ENCODE assay signal across 8 cellular contexts in the genomic region with DNA sequence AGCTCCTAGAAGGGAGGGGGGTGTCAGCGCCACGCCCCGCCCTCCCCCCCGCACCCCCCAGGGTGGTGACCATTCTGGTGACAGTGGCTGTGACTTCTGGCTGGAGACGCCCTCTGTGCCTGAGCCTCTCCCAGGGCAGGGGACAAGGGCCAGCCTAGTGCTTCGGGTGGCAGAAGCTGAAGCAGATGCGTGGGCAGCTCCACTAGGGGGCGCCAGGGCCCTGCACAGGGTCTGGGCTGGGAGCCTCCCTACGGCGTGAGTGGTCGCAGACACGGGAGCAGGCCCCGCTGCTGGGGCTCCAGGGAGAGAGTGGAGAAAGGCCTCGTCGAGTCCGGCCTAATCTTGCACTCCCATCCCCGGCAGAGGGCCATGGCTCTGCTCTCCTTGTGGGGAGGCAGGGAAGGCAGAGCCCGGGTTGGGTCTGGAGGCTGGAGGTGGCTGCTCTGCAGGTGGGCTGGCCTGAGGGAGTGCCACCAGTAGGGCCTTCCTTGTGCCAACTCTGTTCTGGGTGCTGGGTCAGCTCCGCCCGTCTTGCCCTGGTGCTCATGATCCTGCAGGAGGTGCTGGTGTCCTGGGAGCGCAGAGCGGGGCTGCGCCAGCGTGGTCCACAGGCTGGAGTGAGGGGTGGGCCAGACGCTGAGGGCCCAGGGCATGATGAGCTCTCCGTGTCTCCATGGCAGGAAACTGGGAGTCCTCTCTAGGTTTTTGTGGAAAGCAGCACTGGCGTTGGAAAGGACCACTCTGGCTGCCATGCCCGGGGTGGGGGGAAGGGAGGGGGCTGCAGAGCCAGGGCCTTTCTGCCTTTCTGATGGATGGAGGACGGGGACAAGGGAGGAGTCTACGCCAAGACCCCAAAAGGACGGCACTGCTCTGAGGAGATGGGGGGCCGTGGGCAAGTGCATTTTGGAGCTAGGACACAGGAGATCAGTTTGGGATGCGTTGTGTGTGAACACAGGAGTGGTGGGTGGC. TPM values are rescaled to one million over a fixed set of nuclear protein-coding genes. Genes with fewer than 3 reads are reported as not detected.
DNase-seq lines count a peak whose midpoint lies in the region; TF ChIP-seq lines count a peak whose summit lies in the region.

No MANE protein-coding gene starts in this region.

- no peaks in the 10 kb centered on the region for H3K9me2 ChIP-seq in SK-N-SH

- TF ChIP-seq EP300 in SK-N-SH (IDR thresholded peaks at IDR 0.05; ENCODE audit: borderline replicate concordance in 1 of 2, low read depth in 1 of 2, low read length in 1 of 2) = no peak

- peaks cover 36% of the 10 kb centered on the region for H3K79me2 ChIP-seq in SK-N-SH (ENCODE audit: insufficient read depth)

- peak overlapping the region in 9 of 11 experiments; percentile 96 to 100 (median 99); a peak in 14 of 22 replicates for H3K4me2 ChIP-seq in BLaER1 treated with 17β-estradiol and CSF1 and Interleukin-3, amounts not matched to agents 10 nM and 100 nM
- peak overlapping the region; percentile 99 for H3K4me2 ChIP-seq in SK-N-SH

- H3F3A ChIP-seq in SK-N-SH (replicated peaks; ENCODE audit: insufficient read depth) = peaks cover 32% of the 10 kb centered on the region

- no peak overlapping the region for H2AFZ ChIP-seq in SK-N-SH (ENCODE audit: low read depth)

- CTCF ChIA-PET in SK-N-SH (lab: Yijun Ruan, JAX) = interaction anchor here (0.6 to 35.7 kb wide), 53 partner anchors 10 to 471 kb away, joined by 3 to 1216 read pairs (median 5); partner anchors contain the start of genes ANAPC11, ARHGDIA, ARL16 and ASPSCR1

- TF ChIP-seq RAD21 in SK-N-SH (IDR thresholded peaks at IDR 0.05; ENCODE audit: low read length) = peak; percentile 51

- H3K4me3 ChIP-seq in BLaER1 treated with 17β-estradiol and CSF1 and Interleukin-3, amounts not matched to agents 10 nM and 100 nM = no peak overlapping the region
- H3K4me3 ChIP-seq in SK-N-SH (ENCODE audit: low read depth in 2 of 2, low read length in 1 of 2) = no peak overlapping the region; a peak in 1 of 4 replicates
- no peak overlapping the region for H3K4me3 ChIP-seq in right atrium auricular region

- H3K9ac ChIP-seq in BLaER1 treated with 17β-estradiol and CSF1 and Interleukin-3, amounts not matched to agents 10 nM and 100 nM = no peak overlapping the region
- H3K9ac ChIP-seq in SK-N-SH = no peak overlapping the region

- TF ChIP-seq CTCF in SK-N-SH (IDR thresholded peaks at IDR 0.05) (peak; percentile 87), right atrium auricular region (IDR thresholded peaks at IDR 0.05) (peak; percentile 45 to 72)

- 81% methylated on average over 26 of the region's 33 CpGs for WGBS in SK-N-SH (ENCODE audit: low lambda C conversion rate)

- peaks cover 20 to 78% (median 50%) of the 10 kb centered on the region in 11 experiments; a peak in 21 of 22 replicates for H4K20me1 ChIP-seq in BLaER1 treated with 17β-estradiol and CSF1 and Interleukin-3, amounts not matched to agents 10 nM and 100 nM
- peaks cover 17% of the 10 kb centered on the region for H4K20me1 ChIP-seq in SK-N-SH (ENCODE audit: insufficient read depth)

- H3K4me1 ChIP-seq in BLaER1 treated with 17β-estradiol and CSF1 and Interleukin-3, amounts not matched to agents 10 nM and 100 nM = peaks cover 18 to 48% (median 39%) of the 10 kb centered on the region in 10 experiments
- peaks cover 18 to 36% of the 10 kb centered on the region in 2 experiments; a peak in 3 of 4 replicates for H3K4me1 ChIP-seq in SK-N-SH (ENCODE audit: control insufficient read depth in 1 of 2, insufficient read depth in 2 of 2, low read depth in 1 of 2, low read length in 1 of 2)
- H3K4me1 ChIP-seq in right atrium auricular region = peaks cover 0 to 28% of the 10 kb centered on the region in 2 donors

- H3K27ac ChIP-seq in BLaER1 treated with 17β-estradiol and CSF1 and Interleukin-3, amounts not matched to agents 10 nM and 100 nM = no peak overlapping the region
- peak overlapping the region in 1 of 2 experiments; percentile 11; a peak in 1 of 4 replicates for H3K27ac ChIP-seq in SK-N-SH (ENCODE audit: low read depth in 2 of 2, low read length in 1 of 2)
- H3K27ac ChIP-seq in right atrium auricular region = no peak overlapping the region

- H3K27me3 ChIP-seq in BLaER1 treated with 17β-estradiol and CSF1 and Interleukin-3, amounts not matched to agents 10 nM and 100 nM = peaks cover 0 to 4% (median 0%) of the 10 kb centered on the region in 11 experiments; a peak in 2 of 22 replicates
- H3K27me3 ChIP-seq in SK-N-SH (ENCODE audit: insufficient read depth) = no peaks in the 10 kb centered on the region
- H3K27me3 ChIP-seq in right atrium auricular region = no peaks in the 10 kb centered on the region

- H3K9me3 ChIP-seq in BLaER1 treated with 17β-estradiol and CSF1 and Interleukin-3, amounts not matched to agents 10 nM and 100 nM (replicated peaks in 1 of 11) = no peaks in the 10 kb centered on the region
- H3K9me3 ChIP-seq in SK-N-SH = no peaks in the 10 kb centered on the region
- H3K9me3 ChIP-seq in right atrium auricular region = no peaks in the 10 kb centered on the region

- H3K36me3 ChIP-seq in BLaER1 treated with 17β-estradiol and CSF1 and Interleukin-3, amounts not matched to agents 10 nM and 100 nM = peaks cover 10 to 30% (median 17%) of the 10 kb centered on the region in 11 experiments; a peak in 20 of 22 replicates
- H3K36me3 ChIP-seq in SK-N-SH (replicated peaks in 1 of 2; ENCODE audit: control insufficient read depth in 1 of 2, insufficient read depth in 2 of 2, low read length in 1 of 2) = peaks cover 7 to 23% of the 10 kb centered on the region in 2 experiments
- peaks cover 11% of the 10 kb centered on the region for H3K36me3 ChIP-seq in right atrium auricular region

- DNase-seq in HT-29 (ENCODE audit: low spot score) (peak; percentile 48), SK-N-SH (peak; percentile 88), right atrium auricular region (ENCODE audit: low spot score) (no peak), NCI-H2107 (lab: John Stamatoyannopoulos, UW) (no peak), A172 (ENCODE audit: low spot score) (no peak)
- DNase-seq in activated naive CD4-positive, alpha-beta T cell treated with Interleukin-2 at 50 U/mL for 16 hours = peak; percentile 67
- DNase-seq in stimulated activated CD4-positive, alpha-beta T cell treated with anti-CD3 and anti-CD28 coated beads, Interleukin-4, amount 100 ng/mL, for 24 hours = peak; percentile 64

- POLR2A ChIA-PET in SK-N-SH (lab: Yijun Ruan, JAX) = interaction anchor here (0.6 to 4.2 kb wide), 11 partner anchors 11 to 104 kb away, joined by 3 to 41 read pairs (median 5); partner anchors contain the start of genes ASPSCR1, FASN, NOTUM and RAC3

TF ChIP-seq in SK-N-SH, 30 proteins besides CTCF, POLR2A, EP300 and RAD21:
- TF ChIP-seq IRF3 (IDR thresholded peaks at IDR 0.05; ENCODE audit: low read depth, low read length) = no peak
- TF ChIP-seq FOXJ3 (CRISPR knock-in tag; IDR thresholded peaks at IDR 0.05) = no peak
- no peak for TF ChIP-seq TAF1 (IDR thresholded peaks at IDR 0.05; ENCODE audit: borderline replicate concordance, low read depth, low read length)
- TF ChIP-seq SMC3 (IDR thresholded peaks at IDR 0.05; ENCODE audit: low read depth, low read length) = peak; percentile 49

RNA-seq across cellular contexts. Expression of gene CENPX, which starts 2.5 kb away (rescaled TPM):
- 297 and 339 TPM in 2 replicates for total RNA-seq in HT-29 (2014; rRNA removed; shearing (Covaris generic))
- 247 and 255 TPM in 2 replicates for polyA plus RNA-seq in SK-N-SH (2012; rRNA removed)
- 145 and 202 TPM in 2 replicates for polyA plus RNA-seq in SK-N-SH (2012; cell fraction: cytosol; rRNA removed)
- 332 and 419 TPM in 2 replicates for polyA plus RNA-seq in SK-N-SH (2012; cell fraction: nucleus; rRNA removed)
- total RNA-seq in right atrium auricular region = 10 to 100 TPM; 36.5 to 47.6 TPM
- 155 and 163 TPM in 2 replicates for total RNA-seq in A172 (2014; rRNA removed; shearing (Covaris generic))

RNA-seq across cellular contexts. Expression of gene LRRC45, which starts 2.9 kb away (rescaled TPM):
- total RNA-seq in HT-29 (2014; rRNA removed; shearing (Covaris generic)) = 83.2 and 88.4 TPM in 2 replicates
- polyA plus RNA-seq in SK-N-SH (2012; rRNA removed) = 30.3 and 31.5 TPM in 2 replicates
- 9.3 and 14.9 TPM in 2 replicates for polyA plus RNA-seq in SK-N-SH (2012; cell fraction: cytosol; rRNA removed)
- 125 and 148 TPM in 2 replicates for polyA plus RNA-seq in SK-N-SH (2012; cell fraction: nucleus; rRNA removed)
- total RNA-seq in right atrium auricular region = 1 to 10 TPM; 4.7 to 4.9 TPM
- total RNA-seq in A172 (2014; rRNA removed; shearing (Covaris generic)) = 28.0 and 38.0 TPM in 2 replicates

RNA-seq across cellular contexts. Expression of gene RAC3, which starts 11.3 kb away (rescaled TPM):
- 68.7 and 71.3 TPM in 2 replicates for total RNA-seq in HT-29 (2014; rRNA removed; shearing (Covaris generic))
- polyA plus RNA-seq in SK-N-SH (2012; rRNA removed) = 69.9 and 83.6 TPM in 2 replicates
- 34.1 and 51.7 TPM in 2 replicates for polyA plus RNA-seq in SK-N-SH (2012; cell fraction: cytosol; rRNA removed)
- 103 and 145 TPM in 2 replicates for polyA plus RNA-seq in SK-N-SH (2012; cell fraction: nucleus; rRNA removed)
- 1 to 10 TPM in 1 of 2 donors, under 1 TPM in 1; 0.93 to 2.6 TPM for total RNA-seq in right atrium auricular region
- total RNA-seq in A172 (2014; rRNA removed; shearing (Covaris generic)) = 7.0 TPM in 1 of 2 replicates, not detected in the other

RNA-seq across cellular contexts. Expression of gene DCXR, which starts 17.3 kb away (rescaled TPM):
- 167 and 221 TPM in 2 replicates for total RNA-seq in HT-29 (2014; rRNA removed; shearing (Covaris generic))
- 153 and 190 TPM in 2 replicates for polyA plus RNA-seq in SK-N-SH (2012; rRNA removed)
- 75.6 and 113 TPM in 2 replicates for polyA plus RNA-seq in SK-N-SH (2012; cell fraction: cytosol; rRNA removed)
- polyA plus RNA-seq in SK-N-SH (2012; cell fraction: nucleus; rRNA removed) = 168 and 433 TPM in 2 replicates
- total RNA-seq in right atrium auricular region = 100 to 1,000 TPM; 169 to 213 TPM
- 104 and 113 TPM in 2 replicates for total RNA-seq in A172 (2014; rRNA removed; shearing (Covaris generic))

RNA-seq across cellular contexts. Expression of gene RFNG, which starts 31.4 kb away (rescaled TPM):
- 49.5 and 52.6 TPM in 2 replicates for total RNA-seq in HT-29 (2014; rRNA removed; shearing (Covaris generic))
- polyA plus RNA-seq in SK-N-SH (2012; rRNA removed) = 54.4 and 68.6 TPM in 2 replicates
- 22.9 and 37.2 TPM in 2 replicates for polyA plus RNA-seq in SK-N-SH (2012; cell fraction: cytosol; rRNA removed)
- polyA plus RNA-seq in SK-N-SH (2012; cell fraction: nucleus; rRNA removed) = 329 and 368 TPM in 2 replicates
- 10 to 100 TPM; 21.4 to 25.3 TPM for total RNA-seq in right atrium auricular region
- 42.8 and 50.1 TPM in 2 replicates for total RNA-seq in A172 (2014; rRNA removed; shearing (Covaris generic))

Comparison
In these comparisons a context has a peak if more than half of its experiments do, and no peak if none do; other contexts are left out.
1. DNase-seq: peak in HT-29 (single experiment), SK-N-SH (single experiment), activated naive CD4-positive, alpha-beta T cell treated with Interleukin-2 at 50 U/mL for 16 hours (single experiment) and stimulated activated CD4-positive, alpha-beta T cell treated with anti-CD3 and anti-CD28 coated beads, Interleukin-4, amount 100 ng/mL, for 24 hours (single experiment); none in right atrium auricular region (single experiment), NCI-H2107 (single experiment) and A172 (single experiment).